1 cellular context compared by ENCODE assay signal in the genomic region with DNA sequence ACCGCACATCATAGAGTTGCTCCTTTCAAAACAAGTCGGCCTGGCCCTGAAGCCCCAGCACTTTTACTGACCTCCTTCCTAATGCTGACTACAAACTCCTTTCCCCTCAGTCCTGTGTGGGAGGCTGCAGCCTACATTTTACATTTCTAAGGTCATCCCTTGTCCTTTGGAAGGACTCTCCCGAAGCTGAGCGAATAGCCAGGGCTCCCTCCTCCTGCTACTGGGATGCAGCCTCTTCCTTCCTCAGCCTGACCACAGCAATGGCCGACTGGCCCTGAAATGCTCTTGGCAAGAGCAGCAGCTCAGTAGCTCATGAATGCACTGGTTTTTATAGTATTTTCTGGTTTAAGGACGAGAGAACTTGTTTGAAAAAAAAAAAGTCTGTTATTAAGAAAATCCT.
TF ChIP-seq lines count a peak whose summit lies in the region.

No MANE protein-coding gene starts in this region.

TF ChIP-seq in HepG2, 621 proteins besides CTCF, POLR2A, EP300 and RAD21 (continued from another document):
- TF ChIP-seq ATF3 (CRISPR knock-in tag; IDR thresholded peaks at IDR 0.05) (no peak), ZNF567 (CRISPR knock-in tag; IDR thresholded peaks at IDR 0.05; ENCODE audit: borderline replicate concordance) (no peak), ZNF574 (CRISPR knock-in tag; IDR thresholded peaks at IDR 0.05) (no peak)
- TF ChIP-seq, protein P1, sequence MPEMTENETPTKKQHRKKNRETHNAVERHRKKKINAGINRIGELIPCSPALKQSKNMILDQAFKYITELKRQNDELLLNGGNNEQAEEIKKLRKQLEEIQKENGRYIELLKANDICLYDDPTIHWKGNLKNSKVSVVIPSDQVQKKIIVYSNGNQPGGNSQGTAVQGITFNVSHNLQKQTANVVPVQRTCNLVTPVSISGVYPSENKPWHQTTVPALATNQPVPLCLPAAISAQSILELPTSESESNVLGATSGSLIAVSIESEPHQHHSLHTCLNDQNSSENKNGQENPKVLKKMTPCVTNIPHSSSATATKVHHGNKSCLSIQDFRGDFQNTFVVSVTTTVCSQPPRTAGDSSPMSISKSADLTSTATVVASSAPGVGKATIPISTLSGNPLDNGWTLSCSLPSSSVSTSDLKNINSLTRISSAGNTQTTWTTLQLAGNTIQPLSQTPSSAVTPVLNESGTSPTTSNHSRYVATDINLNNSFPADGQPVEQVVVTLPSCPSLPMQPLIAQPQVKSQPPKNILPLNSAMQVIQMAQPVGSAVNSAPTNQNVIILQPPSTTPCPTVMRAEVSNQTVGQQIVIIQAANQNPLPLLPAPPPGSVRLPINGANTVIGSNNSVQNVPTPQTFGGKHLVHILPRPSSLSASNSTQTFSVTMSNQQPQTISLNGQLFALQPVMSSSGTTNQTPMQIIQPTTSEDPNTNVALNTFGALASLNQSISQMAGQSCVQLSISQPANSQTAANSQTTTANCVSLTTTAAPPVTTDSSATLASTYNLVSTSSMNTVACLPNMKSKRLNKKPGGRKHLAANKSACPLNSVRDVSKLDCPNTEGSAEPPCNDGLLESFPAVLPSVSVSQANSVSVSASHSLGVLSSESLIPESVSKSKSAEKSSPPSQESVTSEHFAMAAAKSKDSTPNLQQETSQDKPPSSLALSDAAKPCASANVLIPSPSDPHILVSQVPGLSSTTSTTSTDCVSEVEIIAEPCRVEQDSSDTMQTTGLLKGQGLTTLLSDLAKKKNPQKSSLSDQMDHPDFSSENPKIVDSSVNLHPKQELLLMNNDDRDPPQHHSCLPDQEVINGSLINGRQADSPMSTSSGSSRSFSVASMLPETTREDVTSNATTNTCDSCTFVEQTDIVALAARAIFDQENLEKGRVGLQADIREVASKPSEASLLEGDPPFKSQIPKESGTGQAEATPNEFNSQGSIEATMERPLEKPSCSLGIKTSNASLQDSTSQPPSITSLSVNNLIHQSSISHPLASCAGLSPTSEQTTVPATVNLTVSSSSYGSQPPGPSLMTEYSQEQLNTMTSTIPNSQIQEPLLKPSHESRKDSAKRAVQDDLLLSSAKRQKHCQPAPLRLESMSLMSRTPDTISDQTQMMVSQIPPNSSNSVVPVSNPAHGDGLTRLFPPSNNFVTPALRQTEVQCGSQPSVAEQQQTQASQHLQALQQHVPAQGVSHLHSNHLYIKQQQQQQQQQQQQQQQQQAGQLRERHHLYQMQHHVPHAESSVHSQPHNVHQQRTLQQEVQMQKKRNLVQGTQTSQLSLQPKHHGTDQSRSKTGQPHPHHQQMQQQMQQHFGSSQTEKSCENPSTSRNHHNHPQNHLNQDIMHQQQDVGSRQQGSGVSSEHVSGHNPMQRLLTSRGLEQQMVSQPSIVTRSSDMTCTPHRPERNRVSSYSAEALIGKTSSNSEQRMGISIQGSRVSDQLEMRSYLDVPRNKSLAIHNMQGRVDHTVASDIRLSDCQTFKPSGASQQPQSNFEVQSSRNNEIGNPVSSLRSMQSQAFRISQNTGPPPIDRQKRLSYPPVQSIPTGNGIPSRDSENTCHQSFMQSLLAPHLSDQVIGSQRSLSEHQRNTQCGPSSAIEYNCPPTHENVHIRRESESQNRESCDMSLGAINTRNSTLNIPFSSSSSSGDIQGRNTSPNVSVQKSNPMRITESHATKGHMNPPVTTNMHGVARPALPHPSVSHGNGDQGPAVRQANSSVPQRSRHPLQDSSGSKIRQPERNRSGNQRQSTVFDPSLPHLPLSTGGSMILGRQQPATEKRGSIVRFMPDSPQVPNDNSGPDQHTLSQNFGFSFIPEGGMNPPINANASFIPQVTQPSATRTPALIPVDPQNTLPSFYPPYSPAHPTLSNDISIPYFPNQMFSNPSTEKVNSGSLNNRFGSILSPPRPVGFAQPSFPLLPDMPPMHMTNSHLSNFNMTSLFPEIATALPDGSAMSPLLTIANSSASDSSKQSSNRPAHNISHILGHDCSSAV (CRISPR knock-in tag; IDR thresholded peaks at IDR 0.05; ENCODE audit: borderline replicate concordance): no peak
